In the genomic region with DNA sequence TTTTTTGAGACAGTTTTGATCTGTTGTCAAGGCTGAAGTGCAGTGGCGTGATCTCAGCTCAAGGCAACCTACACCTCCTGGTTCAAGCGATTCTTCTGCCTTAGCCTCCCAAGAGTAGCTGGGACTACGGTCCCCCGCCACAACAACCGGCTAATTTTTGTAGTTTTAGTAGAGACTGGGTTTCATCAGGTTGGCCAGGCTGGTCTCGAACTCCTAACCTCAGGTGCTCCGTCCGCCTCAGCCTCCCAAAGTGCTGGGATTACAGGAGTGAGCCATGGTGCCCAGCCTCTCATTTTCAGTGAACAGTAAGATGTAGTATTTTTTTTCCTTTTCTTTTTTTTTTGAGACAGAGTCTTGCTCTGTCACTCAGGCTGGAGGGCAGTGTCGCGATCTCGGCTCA, we compare ENCODE assay signal across 1 cellular context.
TF ChIP-seq lines count a peak whose summit lies in the region.

No MANE protein-coding gene starts in this region.

TF ChIP-seq in GM12878, 131 proteins besides CTCF, POLR2A, EP300 and RAD21:
- TF ChIP-seq CEBPZ (IDR thresholded peaks at IDR 0.05; ENCODE audit: low read depth, low read length): no peak
- TF ChIP-seq, protein P1, sequence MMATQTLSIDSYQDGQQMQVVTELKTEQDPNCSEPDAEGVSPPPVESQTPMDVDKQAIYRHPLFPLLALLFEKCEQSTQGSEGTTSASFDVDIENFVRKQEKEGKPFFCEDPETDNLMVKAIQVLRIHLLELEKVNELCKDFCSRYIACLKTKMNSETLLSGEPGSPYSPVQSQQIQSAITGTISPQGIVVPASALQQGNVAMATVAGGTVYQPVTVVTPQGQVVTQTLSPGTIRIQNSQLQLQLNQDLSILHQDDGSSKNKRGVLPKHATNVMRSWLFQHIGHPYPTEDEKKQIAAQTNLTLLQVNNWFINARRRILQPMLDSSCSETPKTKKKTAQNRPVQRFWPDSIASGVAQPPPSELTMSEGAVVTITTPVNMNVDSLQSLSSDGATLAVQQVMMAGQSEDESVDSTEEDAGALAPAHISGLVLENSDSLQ (IDR thresholded peaks at IDR 0.05): peak; percentile 11; the same call in 1 of the 2 replicates
